Comparison of ENCODE assay signal across 3 cellular contexts in genomic region chr4:41976775-41977516, GRCh38.
TF ChIP-seq lines count a peak whose summit lies in the region.

No MANE protein-coding gene starts in this region.

TF ChIP-seq in SK-N-SH, 30 proteins besides CTCF, POLR2A, EP300 and RAD21:
- TF ChIP-seq FOXM1 (IDR thresholded peaks at IDR 0.05; ENCODE audit: low read depth) (no peak), POLR2AphosphoS5 (IDR thresholded peaks at IDR 0.05; ENCODE audit: low read depth, low read length) (no peak), SMC3 (IDR thresholded peaks at IDR 0.05; ENCODE audit: low read depth, low read length) (no peak), EZH2phosphoT487 (IDR thresholded peaks at IDR 0.05; ENCODE audit: borderline replicate concordance, low read depth) (no peak), YY1 (IDR thresholded peaks at IDR 0.05; ENCODE audit: low read depth) (no peak), MAX (IDR thresholded peaks at IDR 0.05; ENCODE audit: low read depth) (no peak), CHD2 (IDR thresholded peaks at IDR 0.05; ENCODE audit: low read length, partially characterized antibody) (no peak), GATA2 (CRISPR knock-in tag; IDR thresholded peaks at IDR 0.05) (no peak), JUND (IDR thresholded peaks at IDR 0.05) (no peak), SIN3A (IDR thresholded peaks at IDR 0.05; ENCODE audit: borderline replicate concordance, low read depth, low read length) (no peak), MXI1 (IDR thresholded peaks at IDR 0.05; ENCODE audit: low read depth, low read length) (no peak), NRF1 (IDR thresholded peaks at IDR 0.05; ENCODE audit: low read depth, low read length) (no peak), USF1 (IDR thresholded peaks at IDR 0.05; ENCODE audit: borderline replicate concordance, low read depth) (no peak), IRF3 (IDR thresholded peaks at IDR 0.05; ENCODE audit: low read depth, low read length) (no peak), GABPA (IDR thresholded peaks at IDR 0.05; ENCODE audit: low read depth) (no peak), MEF2A (IDR thresholded peaks at IDR 0.05; ENCODE audit: borderline replicate concordance, low read depth) (no peak), REST (IDR thresholded peaks at IDR 0.05; ENCODE audit: low read depth, low read length) (no peak)
TF ChIP-seq in SK-N-SH: peak in this region for 0.

TF ChIP-seq in SK-N-SH treated with all-trans-retinoic acid at 6 μM for 48 hours, 23 proteins besides CTCF, POLR2A, EP300 and RAD21:
- TF ChIP-seq ZFP3 (CRISPR knock-in tag; IDR thresholded peaks at IDR 0.05) (no peak), GLIS3 (CRISPR knock-in tag; IDR thresholded peaks at IDR 0.05) (no peak), CSDC2 (CRISPR knock-in tag; IDR thresholded peaks at IDR 0.05) (no peak), OSR1 (CRISPR knock-in tag; IDR thresholded peaks at IDR 0.05) (no peak), ISL1 (CRISPR knock-in tag; IDR thresholded peaks at IDR 0.05) (no peak), POU6F1 (CRISPR knock-in tag; IDR thresholded peaks at IDR 0.05; ENCODE audit: borderline replicate concordance, low read depth) (no peak)

TF ChIP-seq in WTC11, 78 proteins besides CTCF, POLR2A, EP300 and RAD21:
- TF ChIP-seq ZBTB21 (CRISPR knock-in tag; IDR thresholded peaks at IDR 0.05; ENCODE audit: borderline replicate concordance) (no peak), ZNF138 (CRISPR knock-in tag; conservative IDR thresholded peaks at IDR 0.05) (no peak), CBFB (CRISPR knock-in tag; IDR thresholded peaks at IDR 0.05; ENCODE audit: low read depth) (no peak), OVOL2 (CRISPR knock-in tag; IDR thresholded peaks at IDR 0.05; ENCODE audit: borderline replicate concordance) (no peak), RELA (CRISPR knock-in tag; IDR thresholded peaks at IDR 0.05; ENCODE audit: borderline replicate concordance) (no peak), HMGA2 (CRISPR knock-in tag; IDR thresholded peaks at IDR 0.05) (no peak)
TF ChIP-seq in WTC11: peak in this region for 0.
